In the genomic region with DNA sequence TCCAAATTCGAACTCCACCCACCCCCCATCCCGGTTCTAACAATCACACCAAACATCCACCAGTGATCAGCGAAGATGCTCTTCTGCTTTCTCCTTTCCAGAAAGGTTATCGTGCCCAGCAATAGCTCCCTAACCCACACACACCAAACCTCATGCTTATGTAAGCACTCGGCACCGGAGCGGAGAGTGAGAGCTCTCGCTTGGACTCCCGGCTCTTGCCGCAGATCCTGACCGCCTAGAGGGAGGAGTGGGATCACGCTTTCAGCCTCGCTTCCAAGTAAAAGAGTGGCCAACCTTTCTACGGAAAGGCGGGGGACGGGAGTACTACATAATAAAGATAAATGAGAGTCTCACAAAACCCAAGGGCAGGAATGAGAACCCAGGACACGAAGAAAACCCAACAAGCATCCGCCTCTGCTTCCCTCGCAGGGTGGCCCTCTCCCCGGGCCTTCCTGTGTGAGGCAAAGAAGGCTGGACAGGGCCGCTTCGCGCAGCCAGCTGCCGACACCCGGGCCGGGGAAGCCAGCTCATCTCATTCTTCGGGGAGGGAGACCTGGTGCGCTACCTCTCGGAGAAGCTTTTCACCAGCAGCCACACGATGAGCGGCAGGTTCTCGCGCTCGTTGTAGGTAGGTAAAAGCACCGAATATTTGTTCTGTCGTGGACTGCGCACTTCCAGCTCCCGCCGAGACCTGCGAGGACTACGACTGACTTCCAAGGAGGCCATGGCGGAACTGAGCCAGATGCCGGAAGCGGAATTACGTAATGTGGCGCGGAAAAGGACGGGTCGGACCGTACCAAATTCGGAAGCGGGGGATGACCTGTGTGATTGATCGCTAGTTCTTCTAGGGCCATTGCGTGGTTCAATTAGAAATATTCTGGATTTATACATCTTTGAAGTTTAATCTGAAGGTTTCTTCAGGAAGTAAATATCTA, we compare ENCODE assay signal across 8 cellular contexts. TPM values are rescaled to one million over a fixed set of nuclear protein-coding genes. Genes with fewer than 3 reads are reported as not detected.
DNase-seq lines count a peak whose midpoint lies in the region; ATAC-seq and TF ChIP-seq lines count a peak whose summit lies in the region.

A gene (minus strand): TSS at position 735 of the 935 bp plus-strand sequence. CDS start 9 bp downstream, at position 726.

- H2AFZ ChIP-seq in fibroblast of lung (ENCODE audit: low read length): peak within 1 kb of the TSS; percentile 84

- H3K36me3 ChIP-seq in Peyer's patch: peaks cover 0 to 19% (median 0%) of the 10 kb centered on the region in 3 donors
- no peaks in the 10 kb centered on the region for H3K36me3 ChIP-seq in fibroblast of lung (ENCODE audit: control insufficient read depth, insufficient read depth, low read length)
- peaks cover 2 to 34% (median 7%) of the 10 kb centered on the region in 3 experiments for H3K36me3 ChIP-seq in naive thymus-derived CD4-positive, alpha-beta T cell (ENCODE audit: control insufficient read depth in 2 of 3, insufficient read depth in 3 of 3, low read length in 3 of 3)

- peak; percentile 70 to 87 for TF ChIP-seq POLR2A in Peyer's patch (IDR thresholded peaks at IDR 0.05)

- peak within 1 kb of the TSS; percentile 77 to 92 (median 84) for H3K27ac ChIP-seq in Peyer's patch
- peak within 1 kb of the TSS; percentile 93 for H3K27ac ChIP-seq in fibroblast of lung (ENCODE audit: insufficient read depth, low read length)
- H3K27ac ChIP-seq in naive thymus-derived CD4-positive, alpha-beta T cell (ENCODE audit: low read depth, low read length): peak within 1 kb of the TSS; percentile 93

- H3K4me3 Mint-ChIP-seq in naive thymus-derived CD4-positive, alpha-beta T cell: peak within 1 kb of the TSS; percentile 92 to 99 (median 98)
- peak within 1 kb of the TSS; percentile 96 for H3K4me3 Mint-ChIP-seq in stimulated activated naive B cell treated with anti-CD40 and anti-IgM and Interleukin-4, amounts not matched to agents 10 μg/mL and 1 μg/mL and 100 μg/mL, for 72 hours

- H3K27me3 ChIP-seq in Peyer's patch (no peaks in the 10 kb centered on the region), fibroblast of lung (ENCODE audit: control insufficient read depth, insufficient read depth, low read length) (no peaks in the 10 kb centered on the region)
- H3K27me3 ChIP-seq in naive thymus-derived CD4-positive, alpha-beta T cell (ENCODE audit: control insufficient read depth in 2 of 2, insufficient read depth in 2 of 2, low read length in 2 of 2): no peaks in the 10 kb centered on the region

- H4K20me1 ChIP-seq in fibroblast of lung (ENCODE audit: control insufficient read depth, extremely low read depth, insufficient read depth, low read length): no peaks in the 10 kb centered on the region

- intact Hi-C loops in naive thymus-derived CD4-positive, alpha-beta T cell (cut with micrococcal nuclease): loop anchor here (1.0 to 2.0 kb wide), 8 partner anchors 27 to 583 kb away; a partner anchor contains a TSS

- H3K79me2 ChIP-seq in fibroblast of lung (ENCODE audit: control insufficient read depth, insufficient read depth, low read length): peaks cover 72% of the 10 kb centered on the region

- H3K27ac Mint-ChIP-seq in naive thymus-derived CD4-positive, alpha-beta T cell: peak within 1 kb of the TSS; percentile 97 to 100 (median 100)
- H3K27ac Mint-ChIP-seq in stimulated activated naive B cell treated with anti-CD40 and anti-IgM and Interleukin-4, amounts not matched to agents 10 μg/mL and 1 μg/mL and 100 μg/mL, for 72 hours: peak within 1 kb of the TSS; percentile 100

- H3K9me3 ChIP-seq in Peyer's patch (no peaks in the 10 kb centered on the region), fibroblast of lung (ENCODE audit: control insufficient read depth, insufficient read depth, low read depth, low read length) (no peaks in the 10 kb centered on the region)
- H3K9me3 ChIP-seq in naive thymus-derived CD4-positive, alpha-beta T cell (ENCODE audit: control insufficient read depth in 2 of 3, low read length in 3 of 3): no peaks in the 10 kb centered on the region

- H3K9me3 Mint-ChIP-seq in naive thymus-derived CD4-positive, alpha-beta T cell: peaks cover 0 to 3% (median 0%) of the 10 kb centered on the region in 11 donors
- H3K9me3 Mint-ChIP-seq in stimulated activated naive B cell treated with anti-CD40 and anti-IgM and Interleukin-4, amounts not matched to agents 10 μg/mL and 1 μg/mL and 100 μg/mL, for 72 hours: peaks cover 0 to 3% of the 10 kb centered on the region in 2 donors

- TF ChIP-seq CTCF in Peyer's patch (IDR thresholded peaks at IDR 0.05) (no peak), fibroblast of lung (conservative IDR thresholded peaks at IDR 0.05 in 1 of 2, IDR thresholded peaks at IDR 0.05 in 1 of 2; ENCODE audit: low read depth in 1 of 2, low read length in 2 of 2) (no peak)

- peaks cover 25 to 76% (median 66%) of the 10 kb centered on the region in 7 donors for H3K4me1 Mint-ChIP-seq in naive thymus-derived CD4-positive, alpha-beta T cell
- H3K4me1 Mint-ChIP-seq in stimulated activated naive B cell treated with anti-CD40 and anti-IgM and Interleukin-4, amounts not matched to agents 10 μg/mL and 1 μg/mL and 100 μg/mL, for 72 hours: peaks cover 9 to 38% of the 10 kb centered on the region in 2 donors

- CTCF ChIA-PET in naive thymus-derived CD4-positive, alpha-beta T cell (lab: Charles Lee): interaction anchor here (0.6 to 1.7 kb wide), 9 partner anchors 17 to 414 kb away, joined by 3 to 11 read pairs (median 5); a partner anchor contains a TSS

- peak within 1 kb of the TSS; percentile 97 for H3K9ac ChIP-seq in fibroblast of lung (ENCODE audit: insufficient read depth, low read length)

- ATAC-seq in GM21717 (IDR thresholded peaks at IDR 0.05; ENCODE audit: unreplicated experiment): peak; percentile 74
- ATAC-seq in naive thymus-derived CD4-positive, alpha-beta T cell: peak; percentile 91
- peak; percentile 89 for ATAC-seq in stimulated activated naive B cell treated with anti-CD40 and anti-IgM and Interleukin-4, amounts not matched to agents 10 μg/mL and 1 μg/mL and 100 μg/mL, for 72 hours (replicated peaks)

- H3K4me2 ChIP-seq in fibroblast of lung (ENCODE audit: extremely low read depth, insufficient read depth, low read length): peak within 1 kb of the TSS; percentile 99

- peaks cover 0 to 2% (median 0%) of the 10 kb centered on the region in 5 donors for H3K27me3 Mint-ChIP-seq in naive thymus-derived CD4-positive, alpha-beta T cell
- H3K27me3 Mint-ChIP-seq in stimulated activated naive B cell treated with anti-CD40 and anti-IgM and Interleukin-4, amounts not matched to agents 10 μg/mL and 1 μg/mL and 100 μg/mL, for 72 hours: no peaks in the 10 kb centered on the region

- peaks cover 0 to 36% (median 15%) of the 10 kb centered on the region in 4 donors for H3K4me1 ChIP-seq in Peyer's patch
- H3K4me1 ChIP-seq in fibroblast of lung (ENCODE audit: control insufficient read depth, extremely low read depth, insufficient read depth, low read length): peaks cover 3% of the 10 kb centered on the region
- peaks cover 22 to 25% of the 10 kb centered on the region in 2 donors for H3K4me1 ChIP-seq in naive thymus-derived CD4-positive, alpha-beta T cell (ENCODE audit: control insufficient read depth in 2 of 2, insufficient read depth in 2 of 2, low read length in 2 of 2)

- peak; percentile 98 for DNase-seq in DMS53 (lab: John Stamatoyannopoulos, UW)
- peak; percentile 94 for DNase-seq in KG1 (lab: John Stamatoyannopoulos, UW)
- DNase-seq in Peyer's patch: peak; percentile 84 to 94 (median 89)
- DNase-seq in activated T-helper 1 cell treated with Interleukin-2 at 50 U/mL for 16 hours (ENCODE audit: low read depth): peak; percentile 76
- peak; percentile 15 to 30 for DNase-seq in fibroblast of lung (ENCODE audit: low read depth in 2 of 2)
- DNase-seq in naive thymus-derived CD4-positive, alpha-beta T cell: peak; percentile 80 to 95 (median 91)
- DNase-seq in stimulated activated naive B cell treated with anti-CD40 and anti-IgM and Interleukin-4, amounts not matched to agents 10 μg/mL and 1 μg/mL and 100 μg/mL, for 72 hours: peak; percentile 81

- H3K36me3 Mint-ChIP-seq in naive thymus-derived CD4-positive, alpha-beta T cell: peaks cover 0 to 23% (median 12%) of the 10 kb centered on the region in 5 donors
- H3K36me3 Mint-ChIP-seq in stimulated activated naive B cell treated with anti-CD40 and anti-IgM and Interleukin-4, amounts not matched to agents 10 μg/mL and 1 μg/mL and 100 μg/mL, for 72 hours: peaks cover 13 to 23% of the 10 kb centered on the region in 2 donors

- H3K4me3 ChIP-seq in Peyer's patch (peak within 1 kb of the TSS; percentile 80 to 98 (median 94)), fibroblast of lung (replicated peaks in 1 of 4; ENCODE audit: control extremely low read depth in 1 of 4, insufficient read depth in 1 of 4, low read depth in 3 of 4, low read length in 4 of 4) (peak within 1 kb of the TSS; percentile 55 to 97 (median 84))
- H3K4me3 ChIP-seq in naive thymus-derived CD4-positive, alpha-beta T cell (ENCODE audit: low read length): peak within 1 kb of the TSS; percentile 93

- POLR2A ChIA-PET in naive thymus-derived CD4-positive, alpha-beta T cell (lab: Charles Lee): interaction anchor here (0.6 to 3.2 kb wide), 21 partner anchors 9 to 887 kb away, joined by 3 to 95 read pairs (median 3); a partner anchor contains a TSS

RNA-seq across cellular contexts. Expression of the gene that starts here (rescaled TPM):
- total RNA-seq in Peyer's patch: 10 to 100 TPM; 19.5 to 82.5 (median 24.8) TPM
- 53.2 and 60.9 TPM in 2 replicates for total RNA-seq in fibroblast of lung
- 89.1 and 103 TPM in 2 replicates for polyA plus RNA-seq in fibroblast of lung
- polyA plus RNA-seq in fibroblast of lung (2012): 66.0 and 68.9 TPM in 2 replicates
- 5.9 and 6.6 TPM in 2 replicates for polyA minus RNA-seq in fibroblast of lung (ENCODE audit: low replicate concordance)
- total RNA-seq in naive thymus-derived CD4-positive, alpha-beta T cell: 10 to 100 TPM; 19.4 to 47.8 (median 40.5) TPM
- 10 to 100 TPM; 73.8 to 80.9 TPM for polyA plus RNA-seq in naive thymus-derived CD4-positive, alpha-beta T cell

Comparison
In these comparisons a context has a peak if more than half of its experiments do, and no peak if none do; other contexts are left out.
1. Peak in every context shown above with its lines: DNase-seq, ATAC-seq, H3K4me3 ChIP-seq and H3K27ac ChIP-seq.
2. DNase-seq: peak in every context shown above with its lines; median percentile 98 in DMS53; 94 in KG1; 91 in naive thymus-derived CD4-positive, alpha-beta T cell; 89 in Peyer's patch; 81 in stimulated activated naive B cell treated with anti-CD40 and anti-IgM and Interleukin-4, amounts not matched to agents 10 μg/mL and 1 μg/mL and 100 μg/mL, for 72 hours; 76 in activated T-helper 1 cell treated with Interleukin-2 at 50 U/mL for 16 hours; 22 in fibroblast of lung.